In the genomic region with DNA sequence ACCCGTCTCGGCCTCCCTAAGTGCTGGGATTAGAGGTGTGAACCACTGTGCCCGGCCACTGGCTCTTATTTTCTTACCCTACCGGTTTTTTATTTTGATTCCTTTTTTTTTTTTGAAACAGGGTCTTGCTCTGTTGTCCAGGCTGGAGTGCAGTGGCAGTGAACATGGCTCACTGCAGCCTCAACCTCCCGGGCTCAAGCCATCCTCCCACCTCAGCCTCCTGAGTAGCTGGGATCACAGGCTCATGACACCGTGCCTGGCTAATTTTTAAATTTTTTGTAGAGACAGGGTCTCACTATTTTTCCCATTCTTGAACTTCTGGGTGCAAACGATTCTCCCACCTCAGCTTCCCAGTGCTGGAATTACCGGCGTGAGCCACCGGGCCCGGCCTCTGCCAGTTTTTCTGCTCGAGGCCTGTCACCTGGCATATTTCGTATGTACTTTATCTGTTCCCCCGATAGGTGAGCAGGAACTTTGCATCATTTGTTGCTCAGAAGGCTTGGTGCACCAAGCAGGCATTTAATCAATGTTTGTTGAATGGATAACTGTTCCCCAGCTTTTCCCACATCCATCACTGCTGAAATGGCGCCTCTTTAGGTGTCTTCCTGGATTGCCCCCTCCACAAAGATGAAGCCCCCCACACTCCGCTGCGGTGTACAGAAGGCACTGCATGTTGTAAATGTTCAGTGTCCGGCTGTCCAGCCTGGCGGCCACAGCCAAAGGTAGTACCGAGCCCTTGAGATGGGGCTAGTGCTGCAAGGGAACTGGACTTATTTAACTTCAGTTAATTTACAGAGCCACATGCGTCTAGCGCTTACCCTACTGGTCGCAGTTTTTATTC, we compare ENCODE assay signal across 9 cellular contexts. TPM values are rescaled to one million over a fixed set of nuclear protein-coding genes. Genes with fewer than 3 reads are reported as not detected.
DNase-seq lines count a peak whose midpoint lies in the region; ATAC-seq, FAIRE-seq and TF ChIP-seq lines count a peak whose summit lies in the region.
"Had no signal": no experiment of that assay in that cellular context is flagged by ENCODE, and none has a peak within 500 bp of the region (broad histone marks: within the 10 kb centered on the region; RNA-seq: fewer than 3 reads in every experiment).

No MANE protein-coding gene starts in this region.

- H3K9me3 ChIP-seq in cardiac muscle cell (ENCODE audit: low read depth) (no peaks in the 10 kb centered on the region), mononuclear cell (ENCODE audit: low read depth, low read length) (no peaks in the 10 kb centered on the region), aorta (ENCODE audit: control insufficient read depth, low read length) (no peaks in the 10 kb centered on the region)

- H3K27me3 ChIP-seq in cardiac muscle cell (no peaks in the 10 kb centered on the region), bronchial epithelial cell (ENCODE audit: control insufficient read depth, insufficient read depth, low read length) (no peaks in the 10 kb centered on the region), mononuclear cell (ENCODE audit: insufficient read depth, low read length) (no peaks in the 10 kb centered on the region), aorta (ENCODE audit: control insufficient read depth in 1 of 2, insufficient read depth in 2 of 2, low read length in 1 of 2) (no peaks in the 10 kb centered on the region)

- peak overlapping the region; percentile 97 for H3K27ac ChIP-seq in cardiac muscle cell
- H3K27ac ChIP-seq in aorta (ENCODE audit: low read depth in 1 of 2, low read length in 2 of 2) = no peak overlapping the region

- intact Hi-C loops in Right ventricle myocardium superior (cut with DNase I) (loop anchor here (5.0 to 10.0 kb wide), 2 partner anchors 55 to 122 kb away; a partner anchor contains a TSS), aorta (cut with DNase I) (loop anchor here (5.0 to 10.0 kb wide), 3 partner anchors 55 to 215 kb away; a partner anchor contains a TSS)

- 83 to 85% methylated on average over 23 of the region's 23 CpGs for WGBS in aorta, 2 donors

- TF ChIP-seq CTCF in cardiac muscle cell (IDR thresholded peaks at IDR 0.05; ENCODE audit: low read depth, low read length) = no peak
- no peak for TF ChIP-seq CTCF in bronchial epithelial cell (IDR thresholded peaks at IDR 0.05; ENCODE audit: insufficient read depth, low read length, severe bottlenecking)

- H3K36me3 ChIP-seq in cardiac muscle cell (peaks cover 3% of the 10 kb centered on the region), bronchial epithelial cell (ENCODE audit: control insufficient read depth, insufficient read depth, low read length) (peaks cover 9% of the 10 kb centered on the region), aorta (ENCODE audit: control insufficient read depth in 1 of 2, insufficient read depth in 2 of 2, low read length in 1 of 2) (no peaks in the 10 kb centered on the region)

- no peak for FAIRE-seq in bronchial epithelial cell (lab: Jason Lieb, UNC)

- ATAC-seq in Right ventricle myocardium superior (ENCODE audit: poor library complexity) = no peak
- no peak for ATAC-seq in aorta (ENCODE audit: low FRiP score)

- H3K4me3 ChIP-seq in cardiac muscle cell (peak overlapping the region; percentile 76), bronchial epithelial cell (ENCODE audit: low read depth, low read length) (peak overlapping the region; percentile 83), mononuclear cell (ENCODE audit: low read length) (peak overlapping the region; percentile 37), aorta (ENCODE audit: low read length in 2 of 2) (no peak overlapping the region)

- no peak for DNase-seq in cardiac muscle cell (ENCODE audit: low read depth in 1 of 2, low spot score in 1 of 2)
- DNase-seq in Right ventricle myocardium superior = no peak
- DNase-seq in bronchial epithelial cell (ENCODE audit: low read depth) = no peak
- DNase-seq in aorta = peak; percentile 23 to 72
- no peak for DNase-seq in OCI-M2 (lab: John Stamatoyannopoulos, UW; ENCODE audit: unreplicated experiment)
- DNase-seq in COLO829 (ENCODE audit: low spot score) = no peak
- no peak for DNase-seq in SHP77 treated with DMSO at 0.1 percent for 48 hours (lab: John Stamatoyannopoulos, UW)

- peaks cover 8% of the 10 kb centered on the region for H3K4me1 ChIP-seq in cardiac muscle cell (ENCODE audit: low read depth)
- H3K4me1 ChIP-seq in mononuclear cell (ENCODE audit: insufficient read depth, low read length) = peaks cover 29% of the 10 kb centered on the region
- H3K4me1 ChIP-seq in aorta (ENCODE audit: control insufficient read depth in 1 of 2, insufficient read depth in 2 of 2, low read length in 2 of 2) = no peaks in the 10 kb centered on the region

RNA-seq across cellular contexts. Expression of a gene that starts 0.9 kb away (rescaled TPM):
- total RNA-seq in cardiac muscle cell (48.2 and 51.6 TPM in 2 replicates), Right ventricle myocardium superior (18.8 TPM), bronchial epithelial cell (6.4 and 8.2 TPM in 2 replicates), mononuclear cell (10.2 TPM), aorta (10 to 100 TPM; 25.6 to 28.2 TPM)
- polyA plus RNA-seq in cardiac muscle cell (50.7 and 58.7 TPM in 2 replicates), aorta (10 to 100 TPM in 1 of 2 donors, 1 to 10 TPM in 1; 8.8 to 52.7 TPM)

RNA-seq across cellular contexts. Expression of a gene that starts 3.6 kb away (rescaled TPM):
- total RNA-seq in cardiac muscle cell (0.30 and 0.49 TPM in 2 replicates), Right ventricle myocardium superior (0.16 TPM), bronchial epithelial cell (under 0.01 TPM in 1 of 2 replicates, not detected in the other), mononuclear cell (not detected), aorta (under 1 TPM; 0.26 to 0.33 TPM)
- polyA plus RNA-seq in cardiac muscle cell (not detected in 2 replicates), aorta (not detected)
- total RNA-seq: LHCN-M2 had no signal

RNA-seq across cellular contexts. Expression of a gene that starts 17.5 kb away (rescaled TPM):
- total RNA-seq in cardiac muscle cell = 50.1 and 86.2 TPM in 2 replicates
- polyA plus RNA-seq in cardiac muscle cell = 47.0 and 57.6 TPM in 2 replicates
- 45.0 TPM for total RNA-seq in Right ventricle myocardium superior
- total RNA-seq in bronchial epithelial cell = 36.6 and 46.7 TPM in 2 replicates
- total RNA-seq in mononuclear cell = 58.2 TPM
- total RNA-seq in aorta = 10 to 100 TPM; 44.8 to 89.1 TPM
- polyA plus RNA-seq in aorta = 10 to 100 TPM; 14.5 to 90.9 TPM

RNA-seq across cellular contexts. Expression of a gene that starts 41.2 kb away (rescaled TPM):
- 0.39 and 0.83 TPM in 2 replicates for total RNA-seq in cardiac muscle cell
- polyA plus RNA-seq in cardiac muscle cell = 0.44 and 1.6 TPM in 2 replicates
- 28.9 TPM for total RNA-seq in Right ventricle myocardium superior
- under 0.01 TPM in 1 of 2 replicates, not detected in the other for total RNA-seq in bronchial epithelial cell
- 12.6 TPM for total RNA-seq in mononuclear cell
- 10 to 100 TPM; 38.1 to 52.1 TPM for total RNA-seq in aorta
- polyA plus RNA-seq in aorta = 10 to 100 TPM; 34.7 to 74.5 TPM
- total RNA-seq: LHCN-M2 had no signal

RNA-seq across cellular contexts. Expression of a gene that starts 47.9 kb away (rescaled TPM):
- total RNA-seq in cardiac muscle cell (0.32 and 1.5 TPM in 2 replicates), Right ventricle myocardium superior (0.81 TPM), bronchial epithelial cell (under 0.01 and 0.51 TPM in 2 replicates), mononuclear cell (0.21 TPM), aorta (1 to 10 TPM; 1.8 to 2.0 TPM)
- polyA plus RNA-seq in cardiac muscle cell (0.49 and 0.64 TPM in 2 replicates), aorta (1 to 10 TPM; 3.8 to 9.6 TPM)

Comparison
In these comparisons a context has a peak if more than half of its experiments do, and no peak if none do; other contexts are left out.
1. DNase-seq: peak in aorta (2 of 2); none in cardiac muscle cell (0 of 2), Right ventricle myocardium superior (single experiment), bronchial epithelial cell (single experiment), OCI-M2 (single experiment), COLO829 (single experiment) and SHP77 treated with DMSO at 0.1 percent for 48 hours (single experiment).
2. H3K4me3 ChIP-seq: peak in cardiac muscle cell (single experiment), bronchial epithelial cell (single experiment) and mononuclear cell (single experiment); none in aorta (0 of 2).